In the genomic region with DNA sequence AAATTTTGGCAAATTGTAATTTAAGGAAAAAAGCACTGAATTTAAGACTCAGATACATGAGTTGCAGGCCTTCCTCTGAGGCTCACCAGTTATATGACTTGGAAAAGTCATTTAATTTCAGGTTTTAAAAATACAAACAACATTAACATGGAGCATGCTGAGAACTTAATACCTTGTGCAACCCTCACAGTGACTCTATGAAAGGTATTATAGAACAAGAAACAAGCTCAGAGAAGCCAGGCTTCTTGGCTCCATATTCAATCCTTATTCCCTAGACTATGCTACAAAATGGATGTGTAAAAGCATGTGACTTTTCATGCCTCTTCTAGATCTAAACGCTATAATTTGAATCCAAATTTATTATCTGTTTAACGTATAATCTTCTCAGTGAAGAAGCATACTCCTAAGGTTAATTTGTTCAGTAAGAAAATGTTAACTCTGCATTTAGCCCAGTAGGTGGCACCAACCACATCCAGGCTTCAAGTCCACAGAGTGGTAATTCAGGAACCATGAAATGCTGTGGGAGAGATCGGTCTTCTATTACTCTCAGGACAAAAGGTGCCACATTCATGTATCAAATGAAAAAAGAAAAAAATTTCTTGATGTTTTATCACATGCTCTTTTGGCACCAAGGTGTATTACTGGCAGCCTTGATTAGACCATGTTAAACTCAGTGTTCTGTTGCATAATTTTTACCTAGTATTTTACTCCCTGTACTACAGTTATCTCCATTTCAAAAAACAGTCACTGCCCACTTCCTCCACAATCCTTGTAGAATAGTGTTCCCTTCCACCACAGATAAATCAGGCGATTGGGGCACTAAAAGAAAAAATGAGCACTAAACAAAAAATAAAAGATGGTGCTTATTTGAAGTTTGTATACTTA, we compare ENCODE assay signal across 8 cellular contexts. TPM values are rescaled to one million over a fixed set of nuclear protein-coding genes. Genes with fewer than 3 reads are reported as not detected.
DNase-seq lines count a peak whose midpoint lies in the region; ATAC-seq, FAIRE-seq and TF ChIP-seq lines count a peak whose summit lies in the region.

No MANE protein-coding gene starts in this region.

- H3K9ac ChIP-seq in mucosa of rectum (ENCODE audit: low read depth in 1 of 2, low read length in 2 of 2), result no peak overlapping the region

- peak; percentile 52 to 54 for DNase-seq in AML-193 (lab: John Stamatoyannopoulos, UW)
- DNase-seq in NCI-H2196 (lab: John Stamatoyannopoulos, UW; ENCODE audit: unreplicated experiment), result peak; percentile 59
- peak; percentile 16 for DNase-seq in WTC11 (ENCODE audit: low spot score)
- DNase-seq in epithelial cell of proximal tubule (ENCODE audit: low read depth), result no peak
- DNase-seq in urothelium cell line (ENCODE audit: low spot score), result peak; percentile 78

- no peaks in the 10 kb centered on the region for H3K36me3 ChIP-seq in mucosa of rectum (ENCODE audit: control insufficient read depth in 2 of 2, insufficient read depth in 2 of 2, low read length in 2 of 2)

- peaks cover 2 to 3% of the 10 kb centered on the region in 2 donors for H3K4me1 ChIP-seq in mucosa of rectum (ENCODE audit: control insufficient read depth in 2 of 2, insufficient read depth in 2 of 2, low read length in 2 of 2)

- H3K27me3 Mint-ChIP-seq in WTC11 (ENCODE audit: low read depth), result no peaks in the 10 kb centered on the region

- no peaks in the 10 kb centered on the region for H3K9me3 ChIP-seq in mucosa of rectum (ENCODE audit: control insufficient read depth in 2 of 2, low read length in 2 of 2)

- TF ChIP-seq CTCF in WTC11 (IDR thresholded peaks at IDR 0.05) (no peak), epithelial cell of proximal tubule (conservative IDR thresholded peaks at IDR 0.05; ENCODE audit: low read depth, low read length) (peak; percentile 84)

- TF ChIP-seq POLR2A in GM18505 (IDR thresholded peaks at IDR 0.05; ENCODE audit: borderline replicate concordance, extremely low read depth, insufficient read depth, insufficient read length), result no peak

- peak; percentile 61 for ATAC-seq in GM18505 (IDR thresholded peaks at IDR 0.05; ENCODE audit: unreplicated experiment)
- peak; percentile 84 for ATAC-seq in HG02981 (IDR thresholded peaks at IDR 0.05; ENCODE audit: unreplicated experiment)
- peak; percentile 91 for ATAC-seq in WTC11

- no peak overlapping the region for H3K4me3 Mint-ChIP-seq in WTC11

- H3K27me3 ChIP-seq in mucosa of rectum (ENCODE audit: control insufficient read depth in 2 of 2, insufficient read depth in 2 of 2, low read length in 2 of 2), result no peaks in the 10 kb centered on the region

- H3K27ac Mint-ChIP-seq in WTC11, result no peak overlapping the region

- peak overlapping the region; percentile 32 for H3K4me3 ChIP-seq in epithelial cell of proximal tubule (ENCODE audit: low read depth, low read length)
- H3K4me3 ChIP-seq in mucosa of rectum (ENCODE audit: low read length in 2 of 2), result peak overlapping the region; percentile 46 to 49

- no peak overlapping the region for H3K27ac ChIP-seq in mucosa of rectum (ENCODE audit: low read depth in 2 of 2, low read length in 2 of 2)

- H3K4me1 Mint-ChIP-seq in WTC11, result peaks cover 6% of the 10 kb centered on the region; the same call in 1 of the 2 replicates

- no peaks in the 10 kb centered on the region for H3K36me3 Mint-ChIP-seq in WTC11

- FAIRE-seq in urothelium cell line (lab: Jason Lieb, UNC), result peak; percentile 95

- POLR2A ChIA-PET in WTC11 (lab: Charles Lee), result no interaction called here

- no peaks in the 10 kb centered on the region for H3K9me3 Mint-ChIP-seq in WTC11

- CTCF ChIA-PET in WTC11 (lab: Charles Lee), result interaction anchor here (1.0 kb wide), 5 partner anchors 12 to 166 kb away, joined by 3 to 7 read pairs (median 3); a partner anchor contains a TSS

TF ChIP-seq in WTC11, 78 proteins besides CTCF, POLR2A, EP300 and RAD21 (continues in another document):
- TF ChIP-seq, protein P1, sequence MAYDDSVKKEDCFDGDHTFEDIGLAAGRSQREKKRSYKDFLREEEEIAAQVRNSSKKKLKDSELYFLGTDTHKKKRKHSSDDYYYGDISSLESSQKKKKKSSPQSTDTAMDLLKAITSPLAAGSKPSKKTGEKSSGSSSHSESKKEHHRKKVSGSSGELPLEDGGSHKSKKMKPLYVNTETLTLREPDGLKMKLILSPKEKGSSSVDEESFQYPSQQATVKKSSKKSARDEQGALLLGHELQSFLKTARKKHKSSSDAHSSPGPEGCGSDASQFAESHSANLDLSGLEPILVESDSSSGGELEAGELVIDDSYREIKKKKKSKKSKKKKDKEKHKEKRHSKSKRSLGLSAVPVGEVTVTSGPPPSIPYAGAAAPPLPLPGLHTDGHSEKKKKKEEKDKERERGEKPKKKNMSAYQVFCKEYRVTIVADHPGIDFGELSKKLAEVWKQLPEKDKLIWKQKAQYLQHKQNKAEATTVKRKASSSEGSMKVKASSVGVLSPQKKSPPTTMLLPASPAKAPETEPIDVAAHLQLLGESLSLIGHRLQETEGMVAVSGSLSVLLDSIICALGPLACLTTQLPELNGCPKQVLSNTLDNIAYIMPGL (CRISPR knock-in tag; IDR thresholded peaks at IDR 0.05), result no peak
- no peak for TF ChIP-seq RORB (CRISPR knock-in tag; IDR thresholded peaks at IDR 0.05)
- no peak for TF ChIP-seq ZNF219 (CRISPR knock-in tag; IDR thresholded peaks at IDR 0.05; ENCODE audit: borderline replicate concordance)
- TF ChIP-seq GABPB1 (CRISPR knock-in tag; IDR thresholded peaks at IDR 0.05), result no peak
- TF ChIP-seq, protein P2, sequence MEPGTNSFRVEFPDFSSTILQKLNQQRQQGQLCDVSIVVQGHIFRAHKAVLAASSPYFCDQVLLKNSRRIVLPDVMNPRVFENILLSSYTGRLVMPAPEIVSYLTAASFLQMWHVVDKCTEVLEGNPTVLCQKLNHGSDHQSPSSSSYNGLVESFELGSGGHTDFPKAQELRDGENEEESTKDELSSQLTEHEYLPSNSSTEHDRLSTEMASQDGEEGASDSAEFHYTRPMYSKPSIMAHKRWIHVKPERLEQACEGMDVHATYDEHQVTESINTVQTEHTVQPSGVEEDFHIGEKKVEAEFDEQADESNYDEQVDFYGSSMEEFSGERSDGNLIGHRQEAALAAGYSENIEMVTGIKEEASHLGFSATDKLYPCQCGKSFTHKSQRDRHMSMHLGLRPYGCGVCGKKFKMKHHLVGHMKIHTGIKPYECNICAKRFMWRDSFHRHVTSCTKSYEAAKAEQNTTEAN (CRISPR knock-in tag; IDR thresholded peaks at IDR 0.05), result no peak
- TF ChIP-seq, protein P3, sequence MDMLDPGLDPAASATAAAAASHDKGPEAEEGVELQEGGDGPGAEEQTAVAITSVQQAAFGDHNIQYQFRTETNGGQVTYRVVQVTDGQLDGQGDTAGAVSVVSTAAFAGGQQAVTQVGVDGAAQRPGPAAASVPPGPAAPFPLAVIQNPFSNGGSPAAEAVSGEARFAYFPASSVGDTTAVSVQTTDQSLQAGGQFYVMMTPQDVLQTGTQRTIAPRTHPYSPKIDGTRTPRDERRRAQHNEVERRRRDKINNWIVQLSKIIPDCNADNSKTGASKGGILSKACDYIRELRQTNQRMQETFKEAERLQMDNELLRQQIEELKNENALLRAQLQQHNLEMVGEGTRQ (CRISPR knock-in tag; IDR thresholded peaks at IDR 0.05), result no peak
- TF ChIP-seq ESRRA (CRISPR knock-in tag; IDR thresholded peaks at IDR 0.05; ENCODE audit: borderline replicate concordance), result no peak
- no peak for TF ChIP-seq SMAD4 (CRISPR knock-in tag; IDR thresholded peaks at IDR 0.05)
- TF ChIP-seq ZBTB21 (CRISPR knock-in tag; IDR thresholded peaks at IDR 0.05; ENCODE audit: borderline replicate concordance), result no peak
- TF ChIP-seq, protein P4, sequence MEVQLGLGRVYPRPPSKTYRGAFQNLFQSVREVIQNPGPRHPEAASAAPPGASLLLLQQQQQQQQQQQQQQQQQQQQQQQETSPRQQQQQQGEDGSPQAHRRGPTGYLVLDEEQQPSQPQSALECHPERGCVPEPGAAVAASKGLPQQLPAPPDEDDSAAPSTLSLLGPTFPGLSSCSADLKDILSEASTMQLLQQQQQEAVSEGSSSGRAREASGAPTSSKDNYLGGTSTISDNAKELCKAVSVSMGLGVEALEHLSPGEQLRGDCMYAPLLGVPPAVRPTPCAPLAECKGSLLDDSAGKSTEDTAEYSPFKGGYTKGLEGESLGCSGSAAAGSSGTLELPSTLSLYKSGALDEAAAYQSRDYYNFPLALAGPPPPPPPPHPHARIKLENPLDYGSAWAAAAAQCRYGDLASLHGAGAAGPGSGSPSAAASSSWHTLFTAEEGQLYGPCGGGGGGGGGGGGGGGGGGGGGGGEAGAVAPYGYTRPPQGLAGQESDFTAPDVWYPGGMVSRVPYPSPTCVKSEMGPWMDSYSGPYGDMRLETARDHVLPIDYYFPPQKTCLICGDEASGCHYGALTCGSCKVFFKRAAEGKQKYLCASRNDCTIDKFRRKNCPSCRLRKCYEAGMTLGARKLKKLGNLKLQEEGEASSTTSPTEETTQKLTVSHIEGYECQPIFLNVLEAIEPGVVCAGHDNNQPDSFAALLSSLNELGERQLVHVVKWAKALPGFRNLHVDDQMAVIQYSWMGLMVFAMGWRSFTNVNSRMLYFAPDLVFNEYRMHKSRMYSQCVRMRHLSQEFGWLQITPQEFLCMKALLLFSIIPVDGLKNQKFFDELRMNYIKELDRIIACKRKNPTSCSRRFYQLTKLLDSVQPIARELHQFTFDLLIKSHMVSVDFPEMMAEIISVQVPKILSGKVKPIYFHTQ (CRISPR knock-in tag; IDR thresholded peaks at IDR 0.05), result no peak
- TF ChIP-seq IRF2 (CRISPR knock-in tag; IDR thresholded peaks at IDR 0.05; ENCODE audit: borderline replicate concordance, low read depth), result no peak

RNA-seq across cellular contexts. Expression of a gene that starts 9.3 kb away (rescaled TPM):
- not detected in 3 replicates for total RNA-seq in WTC11 (2021)
- total RNA-seq in epithelial cell of proximal tubule, result not detected in 2 replicates

RNA-seq across cellular contexts. Expression of a gene that starts 12.5 kb away (rescaled TPM):
- 16.0 to 19.8 TPM (median 18.1 TPM) in 3 replicates for total RNA-seq in WTC11 (2021)
- total RNA-seq in epithelial cell of proximal tubule, result 8.8 and 22.9 TPM in 2 replicates
